Comparison of ENCODE assay signal across 15 cellular contexts in the genomic region with DNA sequence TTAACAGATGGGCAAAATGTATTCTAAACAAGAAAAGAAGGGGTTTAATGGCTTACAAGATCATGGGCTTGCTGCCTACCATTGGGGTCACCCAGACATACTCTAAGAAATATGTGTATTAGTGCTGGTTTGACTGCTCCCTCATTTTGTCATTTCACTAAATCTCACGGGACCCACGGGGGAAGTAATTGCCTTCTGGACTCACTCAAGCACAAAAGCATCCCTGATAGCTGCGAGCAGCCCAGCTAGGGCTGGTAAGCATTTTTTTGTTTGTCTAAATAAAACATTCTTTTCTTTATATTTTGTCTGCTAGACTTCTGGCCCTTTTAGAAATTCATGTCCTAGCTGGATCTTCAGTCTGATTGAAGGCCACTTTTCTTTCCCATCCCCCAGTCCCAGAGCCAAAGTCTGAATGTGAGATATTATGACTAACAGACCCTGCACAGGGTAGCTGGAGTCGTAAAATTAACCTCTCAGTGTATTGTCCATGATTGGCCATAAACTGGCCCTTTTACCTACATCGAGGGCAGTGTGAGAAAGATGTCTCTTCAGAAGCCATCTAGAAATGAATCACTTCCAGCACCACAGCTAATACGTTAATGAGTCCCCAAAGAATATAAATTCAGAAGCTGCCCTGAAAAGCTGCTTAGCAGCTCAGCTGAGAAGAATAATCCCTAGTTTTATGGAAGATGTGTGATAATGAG. TPM values are rescaled to one million over a fixed set of nuclear protein-coding genes. Genes with fewer than 3 reads are reported as not detected.
DNase-seq lines count a peak whose midpoint lies in the region; ATAC-seq, FAIRE-seq and TF ChIP-seq lines count a peak whose summit lies in the region.
"Had no signal": no experiment of that assay in that cellular context is flagged by ENCODE, and none has a peak within 500 bp of the region (broad histone marks: within the 10 kb centered on the region; RNA-seq: fewer than 3 reads in every experiment).

No MANE protein-coding gene starts in this region.

- peak; percentile 95 for FAIRE-seq in D721Med (lab: Jason Lieb, UNC)

- no peaks in the 10 kb centered on the region for H3K9me3 Mint-ChIP-seq in activated T-helper 1 cell treated with anti-CD3 and anti-CD28 coated beads, Interleukin-12 subunit alpha, Interleukin-12 subunit beta, Interleukin-2, Interleukin-4 antibody, amounts not matched to agents 30 ng/mL and 10 ng/mL and 1 ng/mL, durations not matched to agents 14 hours and 24 hours and 36 hours
- H3K9me3 Mint-ChIP-seq: activated naive CD8-positive, alpha-beta T cell treated with anti-CD3 and anti-CD28 coated beads for 36 hours; effector memory CD8-positive, alpha-beta T cell had no signal

- no peaks in the 10 kb centered on the region for H3K9me3 ChIP-seq in heart right ventricle
- H3K9me3 ChIP-seq: SJCRH30 had no signal

- H3K27me3 Mint-ChIP-seq in activated T-helper 1 cell treated with anti-CD3 and anti-CD28 coated beads, Interleukin-12 subunit alpha, Interleukin-12 subunit beta, Interleukin-2, Interleukin-4 antibody, amounts not matched to agents 30 ng/mL and 10 ng/mL and 1 ng/mL, durations not matched to agents 14 hours and 24 hours and 36 hours (ENCODE audit: insufficient read depth), result peaks cover 19% of the 10 kb centered on the region

- no peak for TF ChIP-seq CTCF in D721Med (IDR thresholded peaks at IDR 0.05; ENCODE audit: insufficient read depth, missing control alignments)
- no peak for TF ChIP-seq CTCF in heart right ventricle (IDR thresholded peaks at IDR 0.05)

- no peaks in the 10 kb centered on the region for H3K4me1 Mint-ChIP-seq in activated T-helper 1 cell treated with anti-CD3 and anti-CD28 coated beads, Interleukin-12 subunit alpha, Interleukin-12 subunit beta, Interleukin-2, Interleukin-4 antibody, amounts not matched to agents 30 ng/mL and 10 ng/mL and 1 ng/mL, durations not matched to agents 14 hours and 24 hours and 36 hours (ENCODE audit: low read depth)
- H3K4me1 Mint-ChIP-seq: activated naive CD8-positive, alpha-beta T cell treated with anti-CD3 and anti-CD28 coated beads for 36 hours had no signal

- peak overlapping the region in 2 of 10 donors; percentile 4 to 21 for H3K4me3 ChIP-seq in heart right ventricle
- H3K4me3 ChIP-seq: SJCRH30 had no signal

- H3K4me1 ChIP-seq in heart right ventricle, result peaks cover 0 to 40% (median 7%) of the 10 kb centered on the region in 9 donors
- H3K4me1 ChIP-seq: SJCRH30 had no signal

- DNase-seq in D721Med (ENCODE audit: insufficient read length, low spot score) (peak; percentile 47), heart right ventricle (no peak), OCI-M2 (lab: John Stamatoyannopoulos, UW; ENCODE audit: unreplicated experiment) (no peak)
- DNase-seq in stimulated activated CD4-positive, alpha-beta T cell treated with anti-CD3 and anti-CD28 coated beads, Interleukin-2, amount 100 ng/mL, for 48 hours, result no peak
- DNase-seq in activated naive CD4-positive, alpha-beta T cell treated with anti-CD3 and anti-CD28 coated beads, Interleukin-2, amount 50 U/mL, for 16 hours, result no peak
- no peak for DNase-seq in activated T-helper 1 cell treated with anti-CD3 and anti-CD28 coated beads, Interleukin-12 subunit alpha, Interleukin-12 subunit beta, Interleukin-2, Interleukin-4 antibody, amounts not matched to agents 30 ng/mL and 10 ng/mL and 1 ng/mL, durations not matched to agents 14 hours and 24 hours and 36 hours (ENCODE audit: low spot score)
- DNase-seq: activated CD4-positive, alpha-beta T cell treated with anti-CD3 and anti-CD28 coated beads for 48 hours; activated naive CD8-positive, alpha-beta T cell treated with anti-CD3 and anti-CD28 coated beads for 36 hours; effector memory CD8-positive, alpha-beta T cell; NCI-H1930; SJCRH30 had no signal

- no peaks in the 10 kb centered on the region for H3K36me3 Mint-ChIP-seq in activated T-helper 1 cell treated with anti-CD3 and anti-CD28 coated beads, Interleukin-12 subunit alpha, Interleukin-12 subunit beta, Interleukin-2, Interleukin-4 antibody, amounts not matched to agents 30 ng/mL and 10 ng/mL and 1 ng/mL, durations not matched to agents 14 hours and 24 hours and 36 hours (ENCODE audit: low read depth)
- H3K36me3 Mint-ChIP-seq: activated naive CD8-positive, alpha-beta T cell treated with anti-CD3 and anti-CD28 coated beads for 36 hours had no signal

- no peaks in the 10 kb centered on the region for H3K36me3 ChIP-seq in heart right ventricle
- H3K36me3 ChIP-seq: SJCRH30 had no signal

- peaks cover 0 to 7% (median 0%) of the 10 kb centered on the region in 7 donors for H3K27me3 ChIP-seq in heart right ventricle
- H3K27me3 ChIP-seq: SJCRH30 had no signal

- ATAC-seq in GM19035 (IDR thresholded peaks at IDR 0.05; ENCODE audit: unreplicated experiment) (peak; percentile 50), HG03378 (IDR thresholded peaks at IDR 0.05; ENCODE audit: unreplicated experiment) (peak; percentile 70), heart right ventricle (peak in 3 of 8 donors; percentile 31 to 48 (median 47))
- ATAC-seq: effector memory CD8-positive, alpha-beta T cell; HCT116 had no signal

- intact Hi-C loops in heart right ventricle (cut with DNase I), result no loop called here
- intact Hi-C loops in activated T-helper 1 cell treated with anti-CD3 and anti-CD28 coated beads, Interleukin-12 subunit alpha, Interleukin-12 subunit beta, Interleukin-2, Interleukin-4 antibody, amounts not matched to agents 30 ng/mL and 10 ng/mL and 1 ng/mL, durations not matched to agents 14 hours and 24 hours and 36 hours (cut with micrococcal nuclease), result no loop called here

- no peak overlapping the region for H3K4me3 Mint-ChIP-seq in activated T-helper 1 cell treated with anti-CD3 and anti-CD28 coated beads, Interleukin-12 subunit alpha, Interleukin-12 subunit beta, Interleukin-2, Interleukin-4 antibody, amounts not matched to agents 30 ng/mL and 10 ng/mL and 1 ng/mL, durations not matched to agents 14 hours and 24 hours and 36 hours
- H3K4me3 Mint-ChIP-seq: activated naive CD8-positive, alpha-beta T cell treated with anti-CD3 and anti-CD28 coated beads for 36 hours; B cell; effector memory CD8-positive, alpha-beta T cell had no signal

- H3K27ac ChIP-seq in heart right ventricle, result peak overlapping the region in 9 of 10 donors; percentile 15 to 75 (median 53)
- H3K27ac ChIP-seq: SJCRH30 had no signal

- no peak overlapping the region for H3K27ac Mint-ChIP-seq in activated T-helper 1 cell treated with anti-CD3 and anti-CD28 coated beads, Interleukin-12 subunit alpha, Interleukin-12 subunit beta, Interleukin-2, Interleukin-4 antibody, amounts not matched to agents 30 ng/mL and 10 ng/mL and 1 ng/mL, durations not matched to agents 14 hours and 24 hours and 36 hours
- H3K27ac Mint-ChIP-seq: activated naive CD8-positive, alpha-beta T cell treated with anti-CD3 and anti-CD28 coated beads for 36 hours; B cell; effector memory CD8-positive, alpha-beta T cell had no signal

- 47 to 49% methylated on average over 6 of the region's 6 CpGs for WGBS in heart right ventricle, 2 donors

RNA-seq across cellular contexts. Expression of gene GTF2A1, which starts 55.4 kb away (rescaled TPM):
- total RNA-seq in heart right ventricle, result 10 to 100 TPM; 14.8 to 28.3 (median 23.6) TPM
- 1 to 10 TPM; 4.3 to 4.4 TPM for polyA plus RNA-seq in heart right ventricle
- 41.0 and 42.7 TPM in 2 replicates for total RNA-seq in activated T-helper 1 cell treated with anti-CD3 and anti-CD28 coated beads, Interleukin-12 subunit alpha, Interleukin-12 subunit beta, Interleukin-2, Interleukin-4 antibody, amounts not matched to agents 30 ng/mL and 10 ng/mL and 1 ng/mL, durations not matched to agents 14 hours and 24 hours and 36 hours
